Comparison of ENCODE assay signal across 13 cellular contexts in genomic region chr7:107857541-107857912, GRCh38. TPM values are rescaled to one million over a fixed set of nuclear protein-coding genes. Genes with fewer than 3 reads are reported as not detected.
DNase-seq lines count a peak whose midpoint lies in the region; ATAC-seq and TF ChIP-seq lines count a peak whose summit lies in the region.
"Had no signal": no experiment of that assay in that cellular context is flagged by ENCODE, and none has a peak within 500 bp of the region (broad histone marks: within the 10 kb centered on the region; RNA-seq: fewer than 3 reads in every experiment).

No MANE protein-coding gene starts in this region.

- H3K4me3 Mint-ChIP-seq in activated T-cell treated with anti-CD3 and anti-CD28 coated beads, Interleukin-2, amount 50 U/mL, for 4 hours: peak overlapping the region; percentile 55
- peak overlapping the region; percentile 6 for H3K4me3 Mint-ChIP-seq in activated T-helper 1 cell treated with anti-CD3 and anti-CD28 coated beads, Interleukin-12 subunit alpha, Interleukin-12 subunit beta, Interleukin-2, Interleukin-4 antibody, amounts not matched to agents 30 ng/mL and 10 ng/mL and 1 ng/mL, durations not matched to agents 14 hours and 24 hours and 36 hours
- H3K4me3 Mint-ChIP-seq in stimulated activated naive CD8-positive, alpha-beta T cell treated with anti-CD3 and anti-CD28 coated beads, Interleukin-15, Interleukin-2, amounts not matched to agents 100 ng/mL and 50 ng/mL, for 24 hours: no peak overlapping the region

- no peaks in the 10 kb centered on the region for H3K36me3 Mint-ChIP-seq in activated T-cell treated with anti-CD3 and anti-CD28 coated beads, Interleukin-2, amount 50 U/mL, for 4 hours (ENCODE audit: insufficient read depth)
- H3K36me3 Mint-ChIP-seq in activated T-helper 1 cell treated with anti-CD3 and anti-CD28 coated beads, Interleukin-12 subunit alpha, Interleukin-12 subunit beta, Interleukin-2, Interleukin-4 antibody, amounts not matched to agents 30 ng/mL and 10 ng/mL and 1 ng/mL, durations not matched to agents 14 hours and 24 hours and 36 hours (ENCODE audit: low read depth): peaks cover 2% of the 10 kb centered on the region
- no peaks in the 10 kb centered on the region for H3K36me3 Mint-ChIP-seq in stimulated activated naive CD8-positive, alpha-beta T cell treated with anti-CD3 and anti-CD28 coated beads, Interleukin-15, Interleukin-2, amounts not matched to agents 100 ng/mL and 50 ng/mL, for 24 hours (ENCODE audit: low read depth)

- TF ChIP-seq CTCF in fibroblast of mammary gland (conservative IDR thresholded peaks at IDR 0.05; ENCODE audit: control insufficient read depth, insufficient read depth, low read depth, low read length): no peak

- no peak overlapping the region for H3K4me3 ChIP-seq in fibroblast of mammary gland (ENCODE audit: control insufficient read depth, low read depth, low read length)
- H3K4me3 ChIP-seq: thyroid gland had no signal

- H3K4me1 Mint-ChIP-seq in activated T-cell treated with anti-CD3 and anti-CD28 coated beads, Interleukin-2, amount 50 U/mL, for 4 hours (ENCODE audit: low read depth): peaks cover 58% of the 10 kb centered on the region
- peaks cover 22% of the 10 kb centered on the region for H3K4me1 Mint-ChIP-seq in activated T-helper 1 cell treated with anti-CD3 and anti-CD28 coated beads, Interleukin-12 subunit alpha, Interleukin-12 subunit beta, Interleukin-2, Interleukin-4 antibody, amounts not matched to agents 30 ng/mL and 10 ng/mL and 1 ng/mL, durations not matched to agents 14 hours and 24 hours and 36 hours (ENCODE audit: low read depth)
- H3K4me1 Mint-ChIP-seq in stimulated activated naive CD8-positive, alpha-beta T cell treated with anti-CD3 and anti-CD28 coated beads, Interleukin-15, Interleukin-2, amounts not matched to agents 100 ng/mL and 50 ng/mL, for 24 hours (ENCODE audit: low read depth): peaks cover 23% of the 10 kb centered on the region

- DNase-seq in activated T-cell treated with anti-CD3 and anti-CD28 coated beads, Interleukin-2, amount 50 U/mL, for 4 hours: no peak
- no peak for DNase-seq in activated T-cell treated with anti-CD3 and anti-CD28 coated beads for 4 hours
- no peak for DNase-seq in activated T-helper 1 cell treated with anti-CD3 and anti-CD28 coated beads, Interleukin-12 subunit alpha, Interleukin-12 subunit beta, Interleukin-2, Interleukin-4 antibody, amounts not matched to agents 30 ng/mL and 10 ng/mL and 1 ng/mL, durations not matched to agents 14 hours and 24 hours and 36 hours (ENCODE audit: low spot score)
- DNase-seq in fibroblast of mammary gland (ENCODE audit: low read depth): peak; percentile 31
- no peak for DNase-seq in sciatic nerve (ENCODE audit: low spot score)
- no peak for DNase-seq in kidney glomerular epithelial cell (lab: John Stamatoyannopoulos, UW)
- no peak for DNase-seq in NCI-H1105 treated with DMSO at 0.1 percent for 48 hours (lab: John Stamatoyannopoulos, UW)
- DNase-seq: islet precursor cell; NCI-H1092; NK-92 treated with Interleukin-12 subunit alpha and Interleukin-12 subunit beta, amount 100 ng/mL, for 24 hours; nucleus accumbens; thyroid gland had no signal

- peak overlapping the region; percentile 74 for H3K27ac Mint-ChIP-seq in activated T-helper 1 cell treated with anti-CD3 and anti-CD28 coated beads, Interleukin-12 subunit alpha, Interleukin-12 subunit beta, Interleukin-2, Interleukin-4 antibody, amounts not matched to agents 30 ng/mL and 10 ng/mL and 1 ng/mL, durations not matched to agents 14 hours and 24 hours and 36 hours
- peak overlapping the region; percentile 46 for H3K27ac Mint-ChIP-seq in stimulated activated naive CD8-positive, alpha-beta T cell treated with anti-CD3 and anti-CD28 coated beads, Interleukin-15, Interleukin-2, amounts not matched to agents 100 ng/mL and 50 ng/mL, for 24 hours

- H3K9me3 Mint-ChIP-seq in activated T-cell treated with anti-CD3 and anti-CD28 coated beads, Interleukin-2, amount 50 U/mL, for 4 hours: no peaks in the 10 kb centered on the region
- no peaks in the 10 kb centered on the region for H3K9me3 Mint-ChIP-seq in activated T-helper 1 cell treated with anti-CD3 and anti-CD28 coated beads, Interleukin-12 subunit alpha, Interleukin-12 subunit beta, Interleukin-2, Interleukin-4 antibody, amounts not matched to agents 30 ng/mL and 10 ng/mL and 1 ng/mL, durations not matched to agents 14 hours and 24 hours and 36 hours
- no peaks in the 10 kb centered on the region for H3K9me3 Mint-ChIP-seq in stimulated activated naive CD8-positive, alpha-beta T cell treated with anti-CD3 and anti-CD28 coated beads, Interleukin-15, Interleukin-2, amounts not matched to agents 100 ng/mL and 50 ng/mL, for 24 hours

- peak in 1 of 2 donors; percentile 62 for ATAC-seq in activated T-cell treated with anti-CD3 and anti-CD28 coated beads, Interleukin-2, amount 50 U/mL, for 4 hours
- ATAC-seq in sciatic nerve: no peak

- no peaks in the 10 kb centered on the region for H3K27me3 Mint-ChIP-seq in activated T-cell treated with anti-CD3 and anti-CD28 coated beads, Interleukin-2, amount 50 U/mL, for 4 hours (ENCODE audit: low read depth)
- H3K27me3 Mint-ChIP-seq in activated T-helper 1 cell treated with anti-CD3 and anti-CD28 coated beads, Interleukin-12 subunit alpha, Interleukin-12 subunit beta, Interleukin-2, Interleukin-4 antibody, amounts not matched to agents 30 ng/mL and 10 ng/mL and 1 ng/mL, durations not matched to agents 14 hours and 24 hours and 36 hours (ENCODE audit: insufficient read depth): no peaks in the 10 kb centered on the region
- no peaks in the 10 kb centered on the region for H3K27me3 Mint-ChIP-seq in stimulated activated naive CD8-positive, alpha-beta T cell treated with anti-CD3 and anti-CD28 coated beads, Interleukin-15, Interleukin-2, amounts not matched to agents 100 ng/mL and 50 ng/mL, for 24 hours

- intact Hi-C loops in activated T-helper 1 cell treated with anti-CD3 and anti-CD28 coated beads, Interleukin-12 subunit alpha, Interleukin-12 subunit beta, Interleukin-2, Interleukin-4 antibody, amounts not matched to agents 30 ng/mL and 10 ng/mL and 1 ng/mL, durations not matched to agents 14 hours and 24 hours and 36 hours (cut with micrococcal nuclease): loop anchor here (2.0 kb wide), 1 partner anchor 43 kb away; no protein-coding TSS in a partner anchor
- intact Hi-C loops in sciatic nerve (cut with DNase I): no loop called here

RNA-seq across cellular contexts. Expression of gene DLD, which starts 33.5 kb away (rescaled TPM):
- total RNA-seq in activated T-cell treated with anti-CD3 and anti-CD28 coated beads, Interleukin-2, amount 50 U/mL, for 4 hours: 100 to 1,000 TPM; 100 to 105 (median 103) TPM
- total RNA-seq in activated T-helper 1 cell treated with anti-CD3 and anti-CD28 coated beads, Interleukin-12 subunit alpha, Interleukin-12 subunit beta, Interleukin-2, Interleukin-4 antibody, amounts not matched to agents 30 ng/mL and 10 ng/mL and 1 ng/mL, durations not matched to agents 14 hours and 24 hours and 36 hours: 98.6 and 114 TPM in 2 replicates
- total RNA-seq in sciatic nerve: 60.9 TPM

RNA-seq across cellular contexts. Expression of gene SLC26A3, which starts 54.5 kb away (rescaled TPM):
- total RNA-seq in activated T-cell treated with anti-CD3 and anti-CD28 coated beads, Interleukin-2, amount 50 U/mL, for 4 hours: under 1 TPM; 0.19 to 0.48 (median 0.37) TPM
- not detected in 2 replicates for total RNA-seq in activated T-helper 1 cell treated with anti-CD3 and anti-CD28 coated beads, Interleukin-12 subunit alpha, Interleukin-12 subunit beta, Interleukin-2, Interleukin-4 antibody, amounts not matched to agents 30 ng/mL and 10 ng/mL and 1 ng/mL, durations not matched to agents 14 hours and 24 hours and 36 hours
- not detected for total RNA-seq in sciatic nerve
